8 cellular contexts compared by ENCODE assay signal in genomic region chr9:92293075-92293354, GRCh38. TPM values are rescaled to one million over a fixed set of nuclear protein-coding genes. Genes with fewer than 3 reads are reported as not detected.
DNase-seq lines count a peak whose midpoint lies in the region; ATAC-seq and TF ChIP-seq lines count a peak whose summit lies in the region.

No MANE protein-coding gene starts in this region.

- H3K9me3 Mint-ChIP-seq in stimulated activated naive CD8-positive, alpha-beta T cell treated with anti-CD3 and anti-CD28 coated beads, Interleukin-15, Interleukin-2, amounts not matched to agents 100 ng/mL and 50 ng/mL, for 24 hours: no peaks in the 10 kb centered on the region

- no peaks in the 10 kb centered on the region for H3K27me3 ChIP-seq in breast epithelium

- H3K4me3 Mint-ChIP-seq in stimulated activated naive CD8-positive, alpha-beta T cell treated with anti-CD3 and anti-CD28 coated beads, Interleukin-15, Interleukin-2, amounts not matched to agents 100 ng/mL and 50 ng/mL, for 24 hours: peak overlapping the region; percentile 98

- TF ChIP-seq CTCF in breast epithelium (IDR thresholded peaks at IDR 0.05) (no peak), mucosa of descending colon (IDR thresholded peaks at IDR 0.05) (no peak)

- H3K4me1 ChIP-seq in breast epithelium (peaks cover 3 to 5% of the 10 kb centered on the region in 2 donors), mucosa of descending colon (ENCODE audit: low read depth) (peaks cover 11% of the 10 kb centered on the region)

- H3K27ac ChIP-seq in breast epithelium: peak overlapping the region in 1 of 2 donors; percentile 56

- no peak for TF ChIP-seq POLR2A in breast epithelium (IDR thresholded peaks at IDR 0.05)

- peak overlapping the region; percentile 97 for H3K27ac Mint-ChIP-seq in stimulated activated naive CD8-positive, alpha-beta T cell treated with anti-CD3 and anti-CD28 coated beads, Interleukin-15, Interleukin-2, amounts not matched to agents 100 ng/mL and 50 ng/mL, for 24 hours

- intact Hi-C loops in breast epithelium (cut with DNase I; ENCODE audit: low total_unique reads): no loop called here
- intact Hi-C loops in mucosa of descending colon (cut with DNase I, micrococcal nuclease): no loop called here
- intact Hi-C loops in left colon (cut with DNase I, micrococcal nuclease): loop anchor here in 1 of 2 donors (10.0 kb wide), 1 partner anchor 158 kb away; no protein-coding TSS in a partner anchor

- DNase-seq in stimulated activated naive CD8-positive, alpha-beta T cell treated with anti-CD3 and anti-CD28 coated beads, Interleukin-15, Interleukin-2, amounts not matched to agents 100 U/mL and 50 U/mL, for 24 hours: no peak
- DNase-seq in breast epithelium (ENCODE audit: low spot score in 2 of 2) (no peak), mucosa of descending colon (no peak), left colon (no peak), CD1c-positive myeloid dendritic cell (ENCODE audit: extremely low spot score) (no peak), NCI-H345 treated with DMSO at 0.1 percent for 48 hours (lab: John Stamatoyannopoulos, UW; ENCODE audit: unreplicated experiment) (no peak)

- no peak for ATAC-seq in stimulated activated naive CD8-positive, alpha-beta T cell treated with anti-CD3 and anti-CD28 coated beads, Interleukin-15, Interleukin-2, amounts not matched to agents 100 U/mL and 50 U/mL, for 24 hours
- ATAC-seq in mucosa of descending colon (no peak), left colon (no peak), HG02981 (IDR thresholded peaks at IDR 0.05; ENCODE audit: unreplicated experiment) (no peak)

- H3K9me3 ChIP-seq in breast epithelium (no peaks in the 10 kb centered on the region), mucosa of descending colon (no peaks in the 10 kb centered on the region)

- no peaks in the 10 kb centered on the region for H3K27me3 Mint-ChIP-seq in stimulated activated naive CD8-positive, alpha-beta T cell treated with anti-CD3 and anti-CD28 coated beads, Interleukin-15, Interleukin-2, amounts not matched to agents 100 ng/mL and 50 ng/mL, for 24 hours

- H3K4me1 Mint-ChIP-seq in stimulated activated naive CD8-positive, alpha-beta T cell treated with anti-CD3 and anti-CD28 coated beads, Interleukin-15, Interleukin-2, amounts not matched to agents 100 ng/mL and 50 ng/mL, for 24 hours (ENCODE audit: low read depth): peaks cover 80% of the 10 kb centered on the region

- peaks cover 12% of the 10 kb centered on the region for H3K36me3 ChIP-seq in breast epithelium
- no peaks in the 10 kb centered on the region for H3K36me3 ChIP-seq in mucosa of descending colon (ENCODE audit: low read depth)

- peak overlapping the region; percentile 59 to 74 (median 64) for H3K4me3 ChIP-seq in breast epithelium
- peak overlapping the region; percentile 52 for H3K4me3 ChIP-seq in mucosa of descending colon

- peaks cover 68% of the 10 kb centered on the region for H3K36me3 Mint-ChIP-seq in stimulated activated naive CD8-positive, alpha-beta T cell treated with anti-CD3 and anti-CD28 coated beads, Interleukin-15, Interleukin-2, amounts not matched to agents 100 ng/mL and 50 ng/mL, for 24 hours (ENCODE audit: low read depth)

RNA-seq across cellular contexts. Expression of gene IARS1, which starts 0.5 kb away (rescaled TPM):
- total RNA-seq in breast epithelium (100 to 1,000 TPM in 2 of 3 donors, 10 to 100 TPM in 1; 56.5 to 111 (median 111) TPM), mucosa of descending colon (10 to 100 TPM; 46.0 to 57.9 (median 57.8) TPM), left colon (10 to 100 TPM; 39.1 to 61.9 TPM)

RNA-seq across cellular contexts. Expression of gene NOL8, which starts 32.1 kb away (rescaled TPM):
- total RNA-seq in breast epithelium: 10 to 100 TPM; 31.2 to 66.6 (median 49.8) TPM
- total RNA-seq in mucosa of descending colon: 10 to 100 TPM; 25.6 to 31.1 (median 25.8) TPM
- total RNA-seq in left colon: 10 to 100 TPM; 19.4 to 20.4 TPM

RNA-seq across cellular contexts. Expression of gene CENPP, which starts 32.7 kb away (rescaled TPM):
- total RNA-seq in breast epithelium: 1 to 10 TPM; 3.9 to 6.1 (median 4.5) TPM
- 1 to 10 TPM; 2.0 to 4.9 (median 3.3) TPM for total RNA-seq in mucosa of descending colon
- 1 to 10 TPM; 1.7 to 2.4 TPM for total RNA-seq in left colon
